ENCODE assay signal across 9 cellular contexts in the genomic region with DNA sequence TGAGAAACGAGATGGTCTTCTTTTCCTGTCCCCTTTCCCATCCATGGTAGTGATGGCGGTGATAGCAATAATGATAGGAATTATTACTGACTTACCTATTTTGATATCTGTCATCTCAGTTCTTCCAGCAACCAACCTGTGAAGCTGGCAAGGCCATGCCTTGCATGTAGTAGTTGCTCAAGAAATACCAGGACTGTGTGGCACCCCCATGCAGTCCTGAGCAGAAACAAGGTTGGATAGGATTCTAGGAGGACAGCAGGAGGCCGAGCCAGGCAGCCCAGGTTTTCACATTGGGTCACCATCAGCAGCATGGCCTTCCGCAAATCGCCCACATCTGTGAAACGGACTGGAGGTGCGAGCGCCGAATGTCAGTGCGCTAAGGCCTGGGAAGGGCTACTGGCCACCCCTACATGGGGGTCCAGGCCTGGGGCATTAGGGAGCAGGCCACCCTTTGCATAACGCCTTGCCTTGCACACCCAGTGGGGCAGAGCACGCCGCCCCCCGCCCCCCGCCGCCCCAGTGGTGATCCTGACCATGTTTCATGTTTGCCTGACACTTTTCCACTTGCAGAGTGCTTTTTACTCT. TPM values are rescaled to one million over a fixed set of nuclear protein-coding genes. Genes with fewer than 3 reads are reported as not detected.
A peak's percentile ranks its signal among the peaks of the same experiment; 100 is the strongest.
DNase-seq lines count a peak whose midpoint lies in the region; ATAC-seq and TF ChIP-seq lines count a peak whose summit lies in the region.
"Had no signal": no experiment of that assay in that cellular context is flagged by ENCODE, and none has a peak within 500 bp of the region (broad histone marks: within the 10 kb centered on the region; RNA-seq: fewer than 3 reads in every experiment).

No MANE protein-coding gene starts in this region.

- ATAC-seq in left cardiac atrium (no peak), sciatic nerve (no peak)

- H3K4me1 ChIP-seq in testis, result peaks cover 73% of the 10 kb centered on the region

- H3K27ac ChIP-seq in VCaP (peak overlapping the region; percentile 100), testis (no peak overlapping the region)

- intact Hi-C loops in left cardiac atrium (cut with DNase I), result loop anchor here in 1 of 2 donors (2.0 kb wide), 1 partner anchor 48 kb away; no protein-coding TSS in a partner anchor
- intact Hi-C loops in sciatic nerve (cut with DNase I), result no loop called here
- intact Hi-C loops in testis (cut with DNase I; ENCODE audit: low total_unique reads), result no loop called here

- no peaks in the 10 kb centered on the region for H3K36me3 ChIP-seq in testis (ENCODE audit: low read depth, missing control alignments)

- DNase-seq in left cardiac atrium (peak; percentile 20), sciatic nerve (ENCODE audit: low spot score) (peak; percentile 51), testis (no peak), MV-4-11 (lab: John Stamatoyannopoulos, UW) (no peak), ACHN (no peak), medulla oblongata (ENCODE audit: extremely low spot score) (no peak)
- DNase-seq: GOT3 had no signal

- TF ChIP-seq CTCF in VCaP (conservative IDR thresholded peaks at IDR 0.05) (no peak), testis (IDR thresholded peaks at IDR 0.05) (no peak)

- no peaks in the 10 kb centered on the region for H3K27me3 ChIP-seq in testis

- no peaks in the 10 kb centered on the region for H3K9me3 ChIP-seq in testis

- 85 to 87% methylated on average over 3 to 16 of the region's 16 CpGs for WGBS in testis, 2 donors

- TF ChIP-seq POLR2A in testis (IDR thresholded peaks at IDR 0.05), result no peak

- in situ Hi-C loops in ACHN (cut with HindIII; ENCODE audit: low pct_ligation_motif_present, low pct_unique_long_range_greater_than_20kb, low sequenced_read_pairs), result no loop called here

- H3K4me3 ChIP-seq in GM08714 (ENCODE audit: low read length) (peak overlapping the region; percentile 71; the same call in 1 of the 2 replicates), testis (no peak overlapping the region)

RNA-seq across cellular contexts. Expression of gene GRK2, which starts 2.5 kb away (rescaled TPM):
- total RNA-seq in left cardiac atrium (10 to 100 TPM; 51.6 to 52.6 TPM), sciatic nerve (61.7 TPM), testis (10 to 100 TPM; 64.3 to 87.6 TPM)
- polyA plus RNA-seq in testis (ENCODE audit: insufficient read depth, low read depth, low replicate concordance), result 45.6 TPM

RNA-seq across cellular contexts. Expression of gene ANKRD13D, which starts 20.3 kb away (rescaled TPM):
- total RNA-seq in left cardiac atrium (10 to 100 TPM; 22.1 to 22.6 TPM), sciatic nerve (69.7 TPM), testis (10 to 100 TPM; 66.2 to 73.3 TPM)
- polyA plus RNA-seq in testis (ENCODE audit: insufficient read depth, low read depth, low replicate concordance), result 32.8 TPM

RNA-seq across cellular contexts. Expression of gene SSH3, which starts 34.6 kb away (rescaled TPM):
- total RNA-seq in left cardiac atrium, result 10 to 100 TPM; 18.1 to 22.2 TPM
- total RNA-seq in sciatic nerve, result 40.7 TPM
- 1 to 10 TPM; 6.9 to 9.8 TPM for total RNA-seq in testis
- polyA plus RNA-seq in testis (ENCODE audit: insufficient read depth, low read depth, low replicate concordance), result 8.6 TPM

Comparison
In these comparisons a context has a peak if more than half of its experiments do, and no peak if none do; other contexts are left out.
1. DNase-seq: peak in left cardiac atrium (single experiment) and sciatic nerve (single experiment); none in testis (single experiment), MV-4-11 (single experiment), ACHN (single experiment) and medulla oblongata (single experiment).